In genomic region chr22:30920407-30920806, GRCh38 we compare ENCODE assay signal across 1 cellular context.
TF ChIP-seq lines count a peak whose summit lies in the region.

No MANE protein-coding gene starts in this region.

TF ChIP-seq in HCT116, 20 proteins besides CTCF, POLR2A, EP300 and RAD21 (continued from another document):
- TF ChIP-seq REST (IDR thresholded peaks at IDR 0.05; ENCODE audit: low read depth) (no peak), FOSL1 (IDR thresholded peaks at IDR 0.05; ENCODE audit: low read depth) (no peak), JUND (IDR thresholded peaks at IDR 0.05) (no peak), EGR1 (IDR thresholded peaks at IDR 0.05; ENCODE audit: low read depth) (no peak), YY1 (IDR thresholded peaks at IDR 0.05; ENCODE audit: extremely low read depth, insufficient replicate concordance, low read depth, low read length) (no peak), POLR2AphosphoS5 (IDR thresholded peaks at IDR 0.05; ENCODE audit: low read depth, low read length) (no peak), ELF1 (IDR thresholded peaks at IDR 0.05; ENCODE audit: borderline replicate concordance, low read depth) (no peak), ATF3 (IDR thresholded peaks at IDR 0.05) (no peak), SRF (IDR thresholded peaks at IDR 0.05; ENCODE audit: low read depth) (no peak), ZNF274 (IDR thresholded peaks at IDR 0.05; ENCODE audit: low read depth, low read length) (no peak), ZBTB33 (IDR thresholded peaks at IDR 0.05; ENCODE audit: extremely low read depth, insufficient replicate concordance, low read length) (no peak), EZH2 (IDR thresholded peaks at IDR 0.05) (no peak), MAX (IDR thresholded peaks at IDR 0.05) (no peak), ZFX (IDR thresholded peaks at IDR 0.05) (no peak), SIN3A (IDR thresholded peaks at IDR 0.05; ENCODE audit: low read depth) (no peak), SP1 (IDR thresholded peaks at IDR 0.05; ENCODE audit: low read depth) (no peak)
